8 cellular contexts compared by ENCODE assay signal in genomic region chr1:32900956-32901822, GRCh38. TPM values are rescaled to one million over a fixed set of nuclear protein-coding genes. Genes with fewer than 3 reads are reported as not detected.
DNase-seq lines count a peak whose midpoint lies in the region; ATAC-seq and TF ChIP-seq lines count a peak whose summit lies in the region.

TMEM54 (minus strand) TSS chr1:32901389; CDS start chr1:32901238, 151 bp downstream.

- peak in 1 of 2 donors; percentile 40 for TF ChIP-seq POLR2A in thyroid gland (IDR thresholded peaks at IDR 0.05)

- H3K27me3 ChIP-seq in lung (ENCODE audit: control insufficient read depth, insufficient read depth): no peaks in the 10 kb centered on the region
- H3K27me3 ChIP-seq in thyroid gland: no peaks in the 10 kb centered on the region

- TF ChIP-seq CTCF in lung (IDR thresholded peaks at IDR 0.05; ENCODE audit: control extremely low read depth, extremely low read depth) (no peak), thyroid gland (IDR thresholded peaks at IDR 0.05) (peak in 2 of 6 experiments; percentile 11 to 15)

- ATAC-seq in lung (ENCODE audit: insufficient read depth, low FRiP score): peak; percentile 85
- ATAC-seq in GM19452 (IDR thresholded peaks at IDR 0.05; ENCODE audit: unreplicated experiment): no peak

- peak within 1 kb of the TSS; percentile 59 for H3K4me3 ChIP-seq in lung
- peak within 1 kb of the TSS; percentile 56 to 78 (median 71) for H3K4me3 ChIP-seq in thyroid gland (replicated peaks in 1 of 3)

- H3K4me1 ChIP-seq in lung (ENCODE audit: control insufficient read depth in 2 of 2, insufficient read depth in 2 of 2, low read length in 2 of 2) (peaks cover 0 to 2% of the 10 kb centered on the region in 2 donors), thyroid gland (peaks cover 8 to 13% of the 10 kb centered on the region in 2 donors)

- intact Hi-C loops in thyroid gland (cut with DNase I): no loop called here

- H3K27ac ChIP-seq in lung (ENCODE audit: low read depth in 1 of 2, low read length in 1 of 2) (no peak within 1 kb of the TSS), thyroid gland (peak within 1 kb of the TSS in 2 of 3 donors; percentile 63 to 68)

- no peaks in the 10 kb centered on the region for H3K36me3 ChIP-seq in lung (ENCODE audit: control insufficient read depth in 2 of 2, insufficient read depth in 2 of 2, low read length in 2 of 2)
- H3K36me3 ChIP-seq in thyroid gland: no peaks in the 10 kb centered on the region

- DNase-seq in NCI-H2196 (lab: John Stamatoyannopoulos, UW; ENCODE audit: unreplicated experiment) (peak; percentile 53), NCI-H2196 treated with DMSO at 0.1 percent for 48 hours (lab: John Stamatoyannopoulos, UW; ENCODE audit: unreplicated experiment) (no peak), NCI-H774 (lab: John Stamatoyannopoulos, UW) (peak; percentile 73), dermis blood vessel endothelial cell (peak; percentile 28), lung (ENCODE audit: low spot score) (no peak), thyroid gland (peak; percentile 78 to 79), NCI-H187 treated with DMSO at 0.1 percent for 48 hours (lab: John Stamatoyannopoulos, UW) (no peak)

- WGBS in lung, 2 donors: 1% methylated on average over 75 to 92 of the region's 92 CpGs
- 8 to 10% methylated on average over 6 to 8 of the region's 92 CpGs for WGBS in thyroid gland, 2 donors

- no peaks in the 10 kb centered on the region for H3K9me3 ChIP-seq in lung (ENCODE audit: control insufficient read depth in 2 of 2, insufficient read depth in 1 of 2, low read length in 1 of 2)
- no peaks in the 10 kb centered on the region for H3K9me3 ChIP-seq in thyroid gland

RNA-seq across cellular contexts. Expression of gene TMEM54, which starts in this region (rescaled TPM):
- total RNA-seq in dermis blood vessel endothelial cell (20.1 and 30.6 TPM in 2 replicates), lung (10 to 100 TPM; 22.4 to 44.5 TPM), thyroid gland (100 to 1,000 TPM in 2 of 4 donors, 10 to 100 TPM in 2; 32.6 to 158 (median 101) TPM)
- 10 to 100 TPM; 41.7 to 56.6 TPM for polyA plus RNA-seq in lung

Comparison
In these comparisons a context has a peak if more than half of its experiments do, and no peak if none do; other contexts are left out.
1. DNase-seq: peak in NCI-H2196 (single experiment), NCI-H774 (single experiment), dermis blood vessel endothelial cell (single experiment) and thyroid gland (2 of 2); none in NCI-H2196 treated with DMSO at 0.1 percent for 48 hours (single experiment), lung (single experiment) and NCI-H187 treated with DMSO at 0.1 percent for 48 hours (single experiment).
2. H3K27ac ChIP-seq: peak in thyroid gland (2 of 3); none in lung (0 of 2).